ENCODE assay signal across 8 cellular contexts in genomic region chr2:71331581-71332412, GRCh38. TPM values are rescaled to one million over a fixed set of nuclear protein-coding genes. Genes with fewer than 3 reads are reported as not detected.
A peak's percentile ranks its signal among the peaks of the same experiment; 100 is the strongest.
DNase-seq lines count a peak whose midpoint lies in the region; ATAC-seq and TF ChIP-seq lines count a peak whose summit lies in the region.

Gene ZNF638, plus strand, starts transcription at chr2:71331782. Its CDS starts 17,173 bp downstream, at chr2:71348955.

- dilution Hi-C loops in mammary epithelial cell (cut with HindIII; ENCODE audit: low sequenced_read_pairs): no loop called here

- H3K4me2 ChIP-seq in mammary epithelial cell (ENCODE audit: insufficient read depth, low read depth, low read length): peak within 1 kb of the TSS; percentile 96

- no TSS peak for BruUV-seq in mammary epithelial cell (replicated peaks; lab: Mats Ljungman, UMichigan)

- H3K27me3 ChIP-seq in WERI-Rb-1 (ENCODE audit: insufficient read depth, low read depth, severe bottlenecking) (no peaks in the 10 kb centered on the region), mammary epithelial cell (ENCODE audit: insufficient read depth, low read length) (no peaks in the 10 kb centered on the region)

- ATAC-seq in GM18868 (IDR thresholded peaks at IDR 0.05; ENCODE audit: unreplicated experiment) (peak; percentile 97), HG03108 (IDR thresholded peaks at IDR 0.05; ENCODE audit: unreplicated experiment) (peak; percentile 97)

- in situ Hi-C loops in mammary epithelial cell (cut with MboI; ENCODE audit: low sequenced_read_pairs in 2 of 2): no loop called here

- peak within 1 kb of the TSS; percentile 100 for H2AFZ ChIP-seq in mammary epithelial cell (ENCODE audit: low read depth, low read length)

- peaks cover 63% of the 10 kb centered on the region for H3K79me2 ChIP-seq in mammary epithelial cell (ENCODE audit: insufficient read depth, low read length)

- H3K9me3 ChIP-seq in WERI-Rb-1 (ENCODE audit: severe bottlenecking): no peaks in the 10 kb centered on the region
- peaks cover 3% of the 10 kb centered on the region for H3K9me3 ChIP-seq in mammary epithelial cell (replicated peaks; ENCODE audit: insufficient read depth, low read length)

- TF ChIP-seq CTCF in AG04449 (IDR thresholded peaks at IDR 0.05; ENCODE audit: insufficient read depth, low read length, missing control alignments) (peak; percentile 62), WERI-Rb-1 (IDR thresholded peaks at IDR 0.05; ENCODE audit: low read depth, low read length) (peak; percentile 83), mammary epithelial cell (conservative IDR thresholded peaks at IDR 0.05 in 1 of 2, IDR thresholded peaks at IDR 0.05 in 1 of 2; ENCODE audit: extremely low read depth in 1 of 2, insufficient read depth in 1 of 2, low read depth in 1 of 2, low read length in 2 of 2) (peak; percentile 45 to 69)

- DNase-seq in AG04449 (ENCODE audit: low read depth, low spot score): peak; percentile 16
- peak; percentile 55 for DNase-seq in NCI-H2196 treated with DMSO at 0.1 percent for 48 hours (lab: John Stamatoyannopoulos, UW; ENCODE audit: unreplicated experiment)
- peak; percentile 94 for DNase-seq in WERI-Rb-1
- DNase-seq in mammary epithelial cell: peak; percentile 90
- peak; percentile 97 for DNase-seq in iPS-NIHi7 (ENCODE audit: extremely low spot score)
- DNase-seq in smooth muscle cell of the brain vasculature (ENCODE audit: low read depth, low spot score): peak; percentile 80

- intact Hi-C loops in mammary epithelial cell (cut with micrococcal nuclease): loop anchor here (1.0 to 2.0 kb wide), 5 partner anchors 9 to 201 kb away; partner anchors contain the start of genes MCEE, MPHOSPH10 and PAIP2B

- WGBS in mammary epithelial cell (ENCODE audit: low coverage, missing lambda C conversion rate): 3% methylated on average over 29 of the region's 81 CpGs

- CTCF ChIA-PET in AG04449 (lab: Yijun Ruan, JAX): interaction anchor here (0.6 to 3.0 kb wide), 46 partner anchors 8 to 293 kb away, joined by 3 to 44 read pairs (median 4); no protein-coding TSS in a partner anchor
- CTCF ChIA-PET in mammary epithelial cell (lab: Charles Lee; ENCODE audit: low non-redundant PET): interaction anchor here (0.6 to 1.1 kb wide), 12 partner anchors 28 to 1686 kb away, joined by 3 to 38 read pairs (median 7); partner anchors contain the start of gene PAIP2B

- POLR2A ChIA-PET in AG04449 (lab: Yijun Ruan, JAX): interaction anchor here (0.5 to 1.0 kb wide), 2 partner anchors 56 to 100 kb away, joined by 3 read pairs; no protein-coding TSS in a partner anchor

- peaks cover 8% of the 10 kb centered on the region for H3K4me1 ChIP-seq in mammary epithelial cell (ENCODE audit: insufficient read depth, low read length)

- H3K36me3 ChIP-seq in WERI-Rb-1 (peaks cover 31% of the 10 kb centered on the region), mammary epithelial cell (ENCODE audit: insufficient read depth, low read length) (peaks cover 2% of the 10 kb centered on the region)

- H3K27ac ChIP-seq in WERI-Rb-1 (peak within 1 kb of the TSS; percentile 99), mammary epithelial cell (ENCODE audit: insufficient read depth, low read depth, low read length) (peak within 1 kb of the TSS; percentile 93)

- H3K9ac ChIP-seq in mammary epithelial cell (ENCODE audit: insufficient read depth, low read length): peak within 1 kb of the TSS; percentile 95

- H3K4me3 ChIP-seq in AG04449 (ENCODE audit: low read depth, low read length): peak within 1 kb of the TSS; percentile 99
- H3K4me3 ChIP-seq in WERI-Rb-1 (ENCODE audit: low read depth, low read length): peak within 1 kb of the TSS; percentile 78
- peak within 1 kb of the TSS; percentile 93 to 100 (median 99) for H3K4me3 ChIP-seq in mammary epithelial cell (replicated peaks in 1 of 3; ENCODE audit: insufficient read depth in 1 of 3, low read depth in 2 of 3, low read length in 3 of 3)

- H4K20me1 ChIP-seq in mammary epithelial cell (ENCODE audit: insufficient read depth, low read length): peaks cover 2% of the 10 kb centered on the region

RNA-seq across cellular contexts. Expression of gene ZNF638, which starts in this region (rescaled TPM):
- 100 to 1,000 TPM in 1 of 2 donors, 10 to 100 TPM in 1; 80.0 to 118 TPM for total RNA-seq in mammary epithelial cell
- 43.2 TPM for polyA plus RNA-seq in mammary epithelial cell
- polyA minus RNA-seq in mammary epithelial cell: 51.3 TPM

Comparison
In these comparisons a context has a peak if more than half of its experiments do, and no peak if none do; other contexts are left out.
1. Peak in every context shown above with its lines: DNase-seq, ATAC-seq, H3K4me3 ChIP-seq and H3K27ac ChIP-seq.
2. DNase-seq: peak in every context shown above with its lines; median percentile 97 in iPS-NIHi7; 94 in WERI-Rb-1; 90 in mammary epithelial cell; 80 in smooth muscle cell of the brain vasculature; 55 in NCI-H2196 treated with DMSO at 0.1 percent for 48 hours; 16 in AG04449.